In genomic region chr4:73868206-73869129, GRCh38 we compare ENCODE assay signal across 1 cellular context.
TF ChIP-seq lines count a peak whose summit lies in the region.

No MANE protein-coding gene starts in this region.

TF ChIP-seq in SK-N-SH treated with all-trans-retinoic acid at 6 μM for 48 hours, 23 proteins besides CTCF, POLR2A, EP300 and RAD21 (continued from another document):
- TF ChIP-seq POU6F1 (CRISPR knock-in tag; IDR thresholded peaks at IDR 0.05; ENCODE audit: borderline replicate concordance, low read depth) (no peak), SNAI2 (CRISPR knock-in tag; IDR thresholded peaks at IDR 0.05) (no peak)
TF ChIP-seq in SK-N-SH treated with all-trans-retinoic acid at 6 μM for 48 hours: peak in this region for 0.
